In genomic region chr13:113724780-113725315, GRCh38 we compare ENCODE assay signal across 8 cellular contexts.
DNase-seq lines count a peak whose midpoint lies in the region; ATAC-seq, FAIRE-seq and TF ChIP-seq lines count a peak whose summit lies in the region.

No MANE protein-coding gene starts in this region.

- H3K27ac Mint-ChIP-seq in nephron progenitor cell, result no peak overlapping the region

- peaks cover 9% of the 10 kb centered on the region for H3K4me1 Mint-ChIP-seq in nephron progenitor cell

- peak overlapping the region; percentile 75 for H3K4me3 Mint-ChIP-seq in nephron progenitor cell

- no peaks in the 10 kb centered on the region for H3K36me3 Mint-ChIP-seq in nephron progenitor cell (ENCODE audit: low read depth)

- no peaks in the 10 kb centered on the region for H3K9me3 Mint-ChIP-seq in nephron progenitor cell

- ATAC-seq in HG03139 (IDR thresholded peaks at IDR 0.05; ENCODE audit: unreplicated experiment), result peak; percentile 74

- peak overlapping the region; percentile 37 for H3K4me3 ChIP-seq in fibroblast of mammary gland (ENCODE audit: control insufficient read depth, low read depth, low read length)

- TF ChIP-seq CTCF in 22Rv1 (IDR thresholded peaks at IDR 0.05), result peak; percentile 54
- TF ChIP-seq CTCF in fibroblast of mammary gland (conservative IDR thresholded peaks at IDR 0.05; ENCODE audit: control insufficient read depth, insufficient read depth, low read depth, low read length), result peak; percentile 64
- peak; percentile 82 for TF ChIP-seq CTCF in nephron progenitor cell (IDR thresholded peaks at IDR 0.05)

- H3K27me3 Mint-ChIP-seq in nephron progenitor cell (ENCODE audit: low read depth, poor library complexity), result peaks cover 8% of the 10 kb centered on the region

- no peak overlapping the region for H3K27ac ChIP-seq in 22Rv1

- peak; percentile 50 for FAIRE-seq in GM18507 (lab: Jason Lieb, UNC)

- peak; percentile 49 for DNase-seq in GM18507 (ENCODE audit: extremely low spot score, insufficient read length, low read depth)
- peak; percentile 31 for DNase-seq in NCI-H748 treated with DMSO at 0.1 percent for 48 hours (lab: John Stamatoyannopoulos, UW)
- peak; percentile 79 for DNase-seq in activated T-helper 1 cell treated with Interleukin-2 at 50 U/mL for 16 hours (ENCODE audit: low read depth)
- DNase-seq in fibroblast of mammary gland (ENCODE audit: low read depth), result peak; percentile 48
- peak; percentile 90 for DNase-seq in nephron progenitor cell
- peak; percentile 89 for DNase-seq in stimulated activated naive CD4-positive, alpha-beta T cell treated with Interleukin-2 at 50 U/mL for 16 hours (lab: John Stamatoyannopoulos, UW)

Comparison
In these comparisons a context has a peak if more than half of its experiments do, and no peak if none do; other contexts are left out.
1. DNase-seq: peak in every context shown above with its lines; median percentile 90 in nephron progenitor cell; 89 in stimulated activated naive CD4-positive, alpha-beta T cell treated with Interleukin-2 at 50 U/mL for 16 hours; 79 in activated T-helper 1 cell treated with Interleukin-2 at 50 U/mL for 16 hours; 49 in GM18507; 48 in fibroblast of mammary gland; 31 in NCI-H748 treated with DMSO at 0.1 percent for 48 hours.